Comparison of ENCODE assay signal across 34 cellular contexts in the genomic region with DNA sequence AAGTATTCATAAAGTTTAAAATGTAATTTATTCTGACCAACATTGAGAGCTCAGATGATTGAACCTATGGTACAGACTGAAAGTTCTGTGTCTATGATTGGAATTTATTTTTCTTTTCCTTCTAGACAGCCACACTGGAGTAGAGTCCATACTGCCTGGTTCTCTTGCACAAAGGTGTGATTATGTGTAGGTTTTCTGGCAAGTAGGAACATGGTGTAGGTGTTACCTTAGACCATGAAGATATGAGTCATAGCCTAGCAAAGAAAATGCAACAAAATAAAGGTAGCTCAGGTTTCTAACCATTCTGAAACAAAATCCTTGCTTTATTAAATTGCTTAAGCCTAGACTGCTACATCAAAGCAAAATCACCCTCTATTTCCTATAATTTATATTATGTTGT.
"Had no signal": no experiment of that assay in that cellular context is flagged by ENCODE, and none has a peak within 500 bp of the region (broad histone marks: within the 10 kb centered on the region; RNA-seq: fewer than 3 reads in every experiment).

No MANE protein-coding gene starts in this region.

- H3K4me2 ChIP-seq: KMS-11 had no signal

- H3K9ac ChIP-seq: KMS-11 had no signal

- H3K4me1 Mint-ChIP-seq: activated B cell treated with CpG ODN at 0.5 μM for 24 hours; activated naive CD8-positive, alpha-beta T cell treated with anti-CD3 and anti-CD28 coated beads, Interleukin-2, amount 50 U/mL, for 24 hours had no signal

- H3K9me3 Mint-ChIP-seq: activated B cell treated with CpG ODN at 0.5 μM for 24 hours had no signal

- H3K4me3 ChIP-seq: Peyer's patch had no signal

- H3K27me3 Mint-ChIP-seq: activated B cell treated with CpG ODN at 0.5 μM for 24 hours; activated CD4-positive, alpha-beta memory T cell treated with anti-CD3 and anti-CD28 coated beads for 36 hours; activated naive CD8-positive, alpha-beta T cell; activated naive CD8-positive, alpha-beta T cell treated with anti-CD3 and anti-CD28 coated beads, Interleukin-2, amount 50 U/mL, for 24 hours had no signal

- H3K27ac ChIP-seq: brain microvascular endothelial cell, KMS-11, Peyer's patch, VCaP had no signal

- H3K27ac Mint-ChIP-seq: activated B cell treated with CpG ODN at 0.5 μM for 24 hours; activated CD4-positive, alpha-beta memory T cell treated with anti-CD3 and anti-CD28 coated beads for 36 hours; activated naive CD4-positive, alpha-beta T cell treated with anti-CD3 and anti-CD28 coated beads for 36 hours; activated naive CD8-positive, alpha-beta T cell; activated naive CD8-positive, alpha-beta T cell treated with anti-CD3 and anti-CD28 coated beads, Interleukin-2, amount 50 U/mL, for 24 hours; activated T-helper 1 cell treated with anti-CD3 and anti-CD28 coated beads, Interleukin-12 subunit alpha, Interleukin-12 subunit beta, Interleukin-2, Interleukin-4 antibody, amounts not matched to agents 30 ng/mL and 10 ng/mL and 1 ng/mL, durations not matched to agents 14 hours and 24 hours and 36 hours had no signal

- H3K36me3 ChIP-seq: brain microvascular endothelial cell, Peyer's patch had no signal

- H3K9me3 ChIP-seq: Peyer's patch had no signal

- H3K4me3 Mint-ChIP-seq: activated B cell treated with CpG ODN at 0.5 μM for 24 hours; activated CD4-positive, alpha-beta memory T cell treated with anti-CD3 and anti-CD28 coated beads for 36 hours; activated naive CD4-positive, alpha-beta T cell treated with anti-CD3 and anti-CD28 coated beads for 36 hours; activated naive CD8-positive, alpha-beta T cell; activated naive CD8-positive, alpha-beta T cell treated with anti-CD3 and anti-CD28 coated beads, Interleukin-2, amount 50 U/mL, for 24 hours; activated T-cell treated with anti-CD3 and anti-CD28 coated beads, Interleukin-2, amount 50 U/mL, for 4 hours; activated T-helper 1 cell treated with anti-CD3 and anti-CD28 coated beads, Interleukin-12 subunit alpha, Interleukin-12 subunit beta, Interleukin-2, Interleukin-4 antibody, amounts not matched to agents 30 ng/mL and 10 ng/mL and 1 ng/mL, durations not matched to agents 14 hours and 24 hours and 36 hours had no signal

- ATAC-seq: activated naive CD8-positive, alpha-beta T cell treated with anti-CD3 and anti-CD28 coated beads, Interleukin-2, amount 50 U/mL, for 24 hours; activated T-cell treated with anti-CD3 and anti-CD28 coated beads, Interleukin-2, amount 50 U/mL, for 4 hours had no signal

- DNase-seq: activated B cell treated with CpG ODN at 0.5 μM for 24 hours; activated CD4-positive, alpha-beta memory T cell treated with anti-CD3 and anti-CD28 coated beads for 36 hours; activated CD4-positive, alpha-beta T cell treated with anti-CD3 and anti-CD28 coated beads for 4 hours; activated CD4-positive, alpha-beta T cell treated with anti-CD3 and anti-CD28 coated beads, Interleukin-2, amount 50 U/mL, for 1 hour; activated CD4-positive, CD25-positive, alpha-beta regulatory T cell treated with anti-CD3 and anti-CD28 coated beads, Interleukin-2, amount 50 U/mL, for 72 hours; activated CD8-positive, alpha-beta memory T cell treated with anti-CD3 and anti-CD28 coated beads, Interleukin-2, amount 50 U/mL, for 4 hours; activated gamma-delta T cell treated with Interleukin-2 at 50 U/mL for 16 hours; activated naive CD4-positive, alpha-beta T cell treated with anti-CD3 and anti-CD28 coated beads for 36 hours; activated naive CD8-positive, alpha-beta T cell treated with anti-CD3 and anti-CD28 coated beads, Interleukin-2, amount 50 U/mL, for 24 hours; activated T-cell treated with anti-CD3 and anti-CD28 coated beads for 4 hours; activated T-cell treated with anti-CD3 and anti-CD28 coated beads, Interleukin-2, amount 50 U/mL, for 4 hours; anterior cingulate cortex; brain microvascular endothelial cell; cerebellar nuclear complex; NCI-H1092 treated with DMSO at 0.1 percent for 48 hours; NCI-H1417; NCI-H146; NCI-H187; NCI-H2029 treated with DMSO at 0.1 percent for 48 hours; NCI-H2107; NCI-H510A; NCI-H526 treated with DMSO at 0.1 percent for 48 hours; NCI-H82; Peyer's patch; Right ventricle myocardium superior; RPMI8226; SW 1271; T-helper 1 cell; T-helper 2 cell; T-helper 9 cell had no signal

- H3K4me1 ChIP-seq: Peyer's patch had no signal

- H3K27me3 ChIP-seq: brain microvascular endothelial cell, Peyer's patch had no signal

- H3K36me3 Mint-ChIP-seq: activated CD4-positive, alpha-beta memory T cell treated with anti-CD3 and anti-CD28 coated beads for 36 hours; activated naive CD8-positive, alpha-beta T cell had no signal
